ENCODE assay signal across 1 cellular context in the genomic region with DNA sequence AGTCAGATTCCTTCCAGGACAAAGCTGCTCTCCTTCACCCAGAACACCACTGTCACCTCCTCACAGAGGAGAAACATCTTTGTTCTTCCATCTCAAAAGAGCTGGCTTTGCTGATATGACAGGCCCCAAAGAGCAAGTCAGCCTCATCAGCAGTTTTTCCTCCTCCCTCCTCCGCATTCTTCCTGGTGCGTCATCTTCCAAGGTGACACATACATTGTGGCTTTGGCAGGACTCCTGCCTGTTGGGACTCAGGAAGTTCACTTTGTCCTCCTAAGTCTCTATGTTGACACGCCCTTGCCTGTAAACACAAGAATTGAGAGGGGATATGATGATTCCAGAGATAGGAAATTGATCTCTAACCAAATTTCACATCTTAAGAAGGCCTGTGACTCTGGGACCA.
TF ChIP-seq lines count a peak whose summit lies in the region.

No MANE protein-coding gene starts in this region.

TF ChIP-seq in IMR-90, 13 proteins besides CTCF, POLR2A, EP300 and RAD21:
- peak; percentile 66 for TF ChIP-seq MAFK (IDR thresholded peaks at IDR 0.05; ENCODE audit: low read depth, low read length)
